Comparison of ENCODE assay signal across 14 cellular contexts in genomic region chr1:116474921-116475849, GRCh38.
DNase-seq lines count a peak whose midpoint lies in the region; FAIRE-seq and TF ChIP-seq lines count a peak whose summit lies in the region.
"Had no signal": no experiment of that assay in that cellular context is flagged by ENCODE, and none has a peak within 500 bp of the region (broad histone marks: within the 10 kb centered on the region; RNA-seq: fewer than 3 reads in every experiment).

No MANE protein-coding gene starts in this region.

- H3K4me3 ChIP-seq in mesenchymal stem cell (ENCODE audit: insufficient read depth in 1 of 2, low read depth in 1 of 2, low read length in 2 of 2) (no peak overlapping the region), small intestine (ENCODE audit: low read depth in 1 of 2, low read length in 2 of 2) (no peak overlapping the region), PC-9 (no peak overlapping the region)
- H3K4me3 ChIP-seq: MG63, ovary, SJCRH30, thoracic aorta had no signal

- no peaks in the 10 kb centered on the region for H4K20me1 ChIP-seq in PC-9 (ENCODE audit: insufficient read depth)

- H3K4ac ChIP-seq in mesenchymal stem cell (ENCODE audit: low read depth in 1 of 2, low read length in 2 of 2), result no peak overlapping the region

- POLR2A ChIA-PET in PC-9 (lab: Charles Lee; ENCODE audit: unreplicated experiment), result no interaction called here

- no peaks in the 10 kb centered on the region for H3F3A ChIP-seq in PC-9 (ENCODE audit: insufficient read depth, low read depth)

- H3K4me1 ChIP-seq in mesenchymal stem cell (ENCODE audit: control insufficient read depth, insufficient read depth, low read depth, low read length), result peaks cover 41% of the 10 kb centered on the region
- H3K4me1 ChIP-seq in small intestine (ENCODE audit: control insufficient read depth in 2 of 2, insufficient read depth in 1 of 2, low read depth in 1 of 2, low read length in 1 of 2), result peaks cover 5 to 10% of the 10 kb centered on the region in 2 donors
- H3K4me1 ChIP-seq in PC-9 (replicated peaks; ENCODE audit: insufficient read depth), result peaks cover 6% of the 10 kb centered on the region; the same call in 1 of the 2 replicates

- no TSS peak for BruUV-seq in PC-9 (replicated peaks; lab: Mats Ljungman, UMichigan)

- H2AFZ ChIP-seq in mesenchymal stem cell (ENCODE audit: low read depth, low read length) (no peak overlapping the region), PC-9 (no peak overlapping the region)

- H3K9ac ChIP-seq in mesenchymal stem cell (ENCODE audit: low read length), result no peak overlapping the region

- no peak overlapping the region for H4K8ac ChIP-seq in mesenchymal stem cell (ENCODE audit: low read length)

- no peak overlapping the region for H4K91ac ChIP-seq in mesenchymal stem cell (ENCODE audit: low read length)

- H2BK12ac ChIP-seq in mesenchymal stem cell (ENCODE audit: low read length in 2 of 2), result no peak overlapping the region

- intact Hi-C loops in head of caudate nucleus (cut with DNase I) (no loop called here), PC-9 (cut with micrococcal nuclease; ENCODE audit: unreplicated experiment) (no loop called here)

- H3K27ac ChIP-seq in mesenchymal stem cell (ENCODE audit: low read length, poor library complexity, severe bottlenecking) (peak overlapping the region; percentile 46), small intestine (ENCODE audit: low read depth in 1 of 2, low read length in 1 of 2) (peak overlapping the region; percentile 86 to 97), PC-9 (no peak overlapping the region)
- H3K27ac ChIP-seq: ovary, SJCRH30 had no signal

- no peaks in the 10 kb centered on the region for H3K79me2 ChIP-seq in PC-9 (ENCODE audit: low read depth)

- H2BK5ac ChIP-seq in mesenchymal stem cell (ENCODE audit: low read depth, low read length, poor library complexity, severe bottlenecking), result peak overlapping the region; percentile 1

- DNase-seq in HuH-7.5 (ENCODE audit: low spot score) (peak; percentile 38), head of caudate nucleus (peak in 40 of 42 donors; percentile 34 to 90 (median 68)), mesenchymal stem cell (no peak), small intestine (peak; percentile 99), NCI-H2171 (lab: John Stamatoyannopoulos, UW) (no peak), PC-9 (no peak), NCI-H1436 (lab: John Stamatoyannopoulos, UW) (no peak)
- DNase-seq: activated CD4-positive, alpha-beta memory T cell treated with anti-CD3 and anti-CD28 coated beads, Interleukin-2, amount 10 ng/mL, durations not matched to agents 7 days and 5 days; mesendoderm; MG63; NCI-H2081; ovary had no signal

- 90% methylated on average over 14 of the region's 14 CpGs for WGBS in mesenchymal stem cell
- 12 to 69% (median 35%) methylated on average over 14 of the region's 14 CpGs for whole genome bisulfite sequencing in small intestine, 3 donors

- no peaks in the 10 kb centered on the region for H3K79me1 ChIP-seq in mesenchymal stem cell (replicated peaks; ENCODE audit: low read length, poor library complexity, severe bottlenecking)

- H3K14ac ChIP-seq in mesenchymal stem cell (ENCODE audit: low read length in 2 of 2), result no peak overlapping the region

- no peaks in the 10 kb centered on the region for H3K9me3 ChIP-seq in mesenchymal stem cell (ENCODE audit: control insufficient read depth, low read length)
- no peaks in the 10 kb centered on the region for H3K9me3 ChIP-seq in small intestine (ENCODE audit: control insufficient read depth, low read depth)
- H3K9me3 ChIP-seq in PC-9 (ENCODE audit: insufficient read depth, low read depth), result no peaks in the 10 kb centered on the region; the same call in 1 of the 2 replicates
- H3K9me3 ChIP-seq: MG63, ovary, SJCRH30, thoracic aorta had no signal

- TF ChIP-seq CTCF in PC-9 (conservative IDR thresholded peaks at IDR 0.05), result no peak

- no peak overlapping the region for H2BK15ac ChIP-seq in mesenchymal stem cell (ENCODE audit: low read depth, poor library complexity, severe bottlenecking)

- H3K23ac ChIP-seq in mesenchymal stem cell (ENCODE audit: low read length in 2 of 2), result no peak overlapping the region

- CTCF ChIA-PET in PC-9 (lab: Charles Lee), result no interaction called here

- no peaks in the 10 kb centered on the region for H3K36me3 ChIP-seq in mesenchymal stem cell (ENCODE audit: control insufficient read depth in 1 of 2, insufficient read depth in 2 of 2, low read depth in 1 of 2, low read length in 2 of 2)
- H3K36me3 ChIP-seq in small intestine (ENCODE audit: control insufficient read depth in 2 of 2, insufficient read depth in 2 of 2, low read length in 2 of 2), result no peaks in the 10 kb centered on the region
- no peaks in the 10 kb centered on the region for H3K36me3 ChIP-seq in PC-9 (ENCODE audit: low read depth)
- H3K36me3 ChIP-seq: MG63, ovary, SJCRH30, thoracic aorta had no signal

- H2AK5ac ChIP-seq in mesenchymal stem cell (ENCODE audit: low read length, severe bottlenecking), result peak overlapping the region; percentile 40

- H3K18ac ChIP-seq in mesenchymal stem cell (ENCODE audit: low read depth in 1 of 2, low read length in 2 of 2), result no peak overlapping the region

- H3K27me3 ChIP-seq in mesenchymal stem cell (ENCODE audit: control insufficient read depth in 1 of 2, insufficient read depth in 1 of 2, low read length in 2 of 2), result no peaks in the 10 kb centered on the region
- H3K27me3 ChIP-seq in small intestine (ENCODE audit: control insufficient read depth in 2 of 2, insufficient read depth in 2 of 2, low read length in 2 of 2), result no peaks in the 10 kb centered on the region
- no peaks in the 10 kb centered on the region for H3K27me3 ChIP-seq in PC-9 (ENCODE audit: insufficient read depth, low read depth)
- H3K27me3 ChIP-seq: MG63, ovary, SJCRH30 had no signal

- no peak overlapping the region for H2BK120ac ChIP-seq in mesenchymal stem cell (ENCODE audit: low read depth, low read length)

- H3K4me2 ChIP-seq in mesenchymal stem cell (ENCODE audit: low read length, poor library complexity, severe bottlenecking) (no peak overlapping the region), PC-9 (no peak overlapping the region)

- no peaks in the 10 kb centered on the region for H3K9me2 ChIP-seq in PC-9 (ENCODE audit: insufficient read depth)

- no peak for FAIRE-seq in small intestine (lab: Jason Lieb, UNC)

Comparison
In these comparisons a context has a peak if more than half of its experiments do, and no peak if none do; other contexts are left out.
1. DNase-seq: peak in HuH-7.5 (single experiment), head of caudate nucleus (40 of 42) and small intestine (single experiment); none in mesenchymal stem cell (single experiment), NCI-H2171 (single experiment), PC-9 (0 of 2) and NCI-H1436 (single experiment).